In the genomic region with DNA sequence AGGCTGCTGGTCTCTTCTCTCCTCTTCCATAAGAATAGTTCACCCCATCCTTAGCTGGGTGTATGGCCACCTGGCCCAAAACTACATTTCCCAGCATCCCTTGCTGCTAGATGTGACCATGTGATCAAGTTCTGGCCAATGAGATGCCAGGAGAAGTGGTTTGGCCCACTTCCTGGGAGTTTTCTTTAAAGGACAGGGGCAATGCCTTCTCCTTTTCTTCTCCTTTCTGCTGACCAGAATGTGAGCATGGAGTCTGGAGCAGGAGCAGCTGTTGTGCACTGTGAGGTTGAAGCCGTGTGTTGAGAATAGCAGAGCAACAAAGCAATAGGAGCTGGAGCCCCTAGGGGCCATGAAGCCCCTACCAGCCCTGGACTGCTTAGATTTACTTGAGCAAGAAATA, we compare ENCODE assay signal across 8 cellular contexts. TPM values are rescaled to one million over a fixed set of nuclear protein-coding genes. Genes with fewer than 3 reads are reported as not detected.
DNase-seq lines count a peak whose midpoint lies in the region; ATAC-seq and TF ChIP-seq lines count a peak whose summit lies in the region.

No MANE protein-coding gene starts in this region.

- peaks cover 10% of the 10 kb centered on the region for H3K27me3 Mint-ChIP-seq in dendritic cell treated with granulocyte-macrophage colony-stimulating factor and Interleukin-4, amounts not matched to agents 40 ng/mL and 50 ng/mL, for 4 days

- TF ChIP-seq POLR2A in right lobe of liver (IDR thresholded peaks at IDR 0.05), result no peak

- peaks cover 29% of the 10 kb centered on the region for H3K4me1 Mint-ChIP-seq in dendritic cell treated with granulocyte-macrophage colony-stimulating factor and Interleukin-4, amounts not matched to agents 40 ng/mL and 50 ng/mL, for 4 days (ENCODE audit: low read depth)
- peaks cover 72% of the 10 kb centered on the region for H3K4me1 Mint-ChIP-seq in stimulated activated effector memory CD8-positive, alpha-beta T cell treated with anti-CD3 and anti-CD28 coated beads, Interleukin-12 subunit alpha, Interleukin-12 subunit beta, amount 100 ng/mL, for 72 hours

- DNase-seq in AG20443 (ENCODE audit: low spot score) (peak; percentile 84), NCI-H1105 treated with DMSO at 0.1 percent for 48 hours (lab: John Stamatoyannopoulos, UW) (peak; percentile 38), right lobe of liver (peak in 1 of 3 donors; percentile 78)
- DNase-seq in activated CD4-positive, alpha-beta T cell treated with anti-CD3 and anti-CD28 coated beads for 1 hour, result peak; percentile 32
- peak; percentile 42 to 79 for DNase-seq in stimulated activated effector memory CD8-positive, alpha-beta T cell treated with anti-CD3 and anti-CD28 coated beads, Interleukin-12 subunit alpha, Interleukin-12 subunit beta, amount 100 ng/mL, for 72 hours (ENCODE audit: low spot score in 2 of 2)

- H3K27me3 ChIP-seq in right lobe of liver, result no peaks in the 10 kb centered on the region

- H3K9me3 Mint-ChIP-seq in dendritic cell treated with granulocyte-macrophage colony-stimulating factor and Interleukin-4, amounts not matched to agents 40 ng/mL and 50 ng/mL, for 4 days, result no peaks in the 10 kb centered on the region
- no peaks in the 10 kb centered on the region for H3K9me3 Mint-ChIP-seq in stimulated activated effector memory CD8-positive, alpha-beta T cell treated with anti-CD3 and anti-CD28 coated beads, Interleukin-12 subunit alpha, Interleukin-12 subunit beta, amount 100 ng/mL, for 72 hours

- H3K27ac Mint-ChIP-seq in dendritic cell treated with granulocyte-macrophage colony-stimulating factor and Interleukin-4, amounts not matched to agents 40 ng/mL and 50 ng/mL, for 4 days, result peak overlapping the region; percentile 89
- peak overlapping the region; percentile 85 for H3K27ac Mint-ChIP-seq in stimulated activated effector memory CD8-positive, alpha-beta T cell treated with anti-CD3 and anti-CD28 coated beads, Interleukin-12 subunit alpha, Interleukin-12 subunit beta, amount 100 ng/mL, for 72 hours

- intact Hi-C loops in dendritic cell treated with granulocyte-macrophage colony-stimulating factor and Interleukin-4, amounts not matched to agents 40 ng/mL and 50 ng/mL, for 4 days (cut with micrococcal nuclease), result no loop called here
- intact Hi-C loops in right lobe of liver (cut with DNase I), result no loop called here

- peak; percentile 47 for ATAC-seq in GM18907 (IDR thresholded peaks at IDR 0.05; ENCODE audit: unreplicated experiment)
- peak; percentile 70 to 90 (median 88) for ATAC-seq in right lobe of liver
- peak; percentile 60 for ATAC-seq in stimulated activated effector memory CD8-positive, alpha-beta T cell treated with anti-CD3 and anti-CD28 coated beads, Interleukin-12 subunit alpha, Interleukin-12 subunit beta, amount 100 ng/mL, for 72 hours
- ATAC-seq in GM19467 (IDR thresholded peaks at IDR 0.05; ENCODE audit: unreplicated experiment), result no peak

- no peak overlapping the region for H3K27ac ChIP-seq in right lobe of liver

- no peak overlapping the region for H3K4me3 ChIP-seq in right lobe of liver

- no peaks in the 10 kb centered on the region for H3K36me3 ChIP-seq in right lobe of liver

- no peaks in the 10 kb centered on the region for H3K36me3 Mint-ChIP-seq in dendritic cell treated with granulocyte-macrophage colony-stimulating factor and Interleukin-4, amounts not matched to agents 40 ng/mL and 50 ng/mL, for 4 days (ENCODE audit: low read depth)
- peaks cover 6% of the 10 kb centered on the region for H3K36me3 Mint-ChIP-seq in stimulated activated effector memory CD8-positive, alpha-beta T cell treated with anti-CD3 and anti-CD28 coated beads, Interleukin-12 subunit alpha, Interleukin-12 subunit beta, amount 100 ng/mL, for 72 hours

- H3K4me3 Mint-ChIP-seq in dendritic cell treated with granulocyte-macrophage colony-stimulating factor and Interleukin-4, amounts not matched to agents 40 ng/mL and 50 ng/mL, for 4 days, result peak overlapping the region; percentile 30
- no peak overlapping the region for H3K4me3 Mint-ChIP-seq in stimulated activated effector memory CD8-positive, alpha-beta T cell treated with anti-CD3 and anti-CD28 coated beads, Interleukin-12 subunit alpha, Interleukin-12 subunit beta, amount 100 ng/mL, for 72 hours

- TF ChIP-seq CTCF in right lobe of liver (IDR thresholded peaks at IDR 0.05), result no peak

- peaks cover 0 to 4% (median 0%) of the 10 kb centered on the region in 4 donors for H3K4me1 ChIP-seq in right lobe of liver

- WGBS in right lobe of liver (ENCODE audit: insufficient coverage, low coverage, low lambda C conversion rate, missing lambda C conversion rate), result 100% methylated on average over 1 of the region's 1 CpG

- no peaks in the 10 kb centered on the region for H3K9me3 ChIP-seq in right lobe of liver

RNA-seq across cellular contexts. Expression of a gene that starts 36.8 kb away (rescaled TPM):
- total RNA-seq in right lobe of liver, result not detected

RNA-seq across cellular contexts. Expression of a gene that starts 41.8 kb away (rescaled TPM):
- 10 to 100 TPM; 15.6 to 28.3 (median 20.7) TPM for total RNA-seq in right lobe of liver

RNA-seq across cellular contexts. Expression of a gene that starts 57.8 kb away (rescaled TPM):
- total RNA-seq in right lobe of liver, result 1 to 10 TPM; 4.5 to 9.5 (median 5.4) TPM
